37 cellular contexts compared by ENCODE assay signal in the genomic region with DNA sequence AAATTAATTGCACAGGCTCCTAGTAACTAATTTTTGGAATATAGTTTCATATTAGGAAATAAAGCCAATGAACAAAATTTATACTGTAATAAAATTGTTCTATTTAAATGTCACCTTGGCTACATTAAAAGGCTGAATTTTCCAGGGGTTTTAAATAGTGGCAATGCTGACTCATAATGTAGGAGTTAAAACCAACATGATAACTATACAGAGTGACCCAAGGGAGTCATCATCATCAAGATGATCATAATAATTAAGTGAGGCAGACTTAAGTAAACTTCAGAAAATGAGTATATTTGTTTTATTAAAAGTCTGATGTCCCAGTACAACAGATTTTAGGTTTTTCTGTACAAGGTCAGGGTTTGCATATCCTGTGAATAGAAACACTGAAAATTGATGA.
"Had no signal": no experiment of that assay in that cellular context is flagged by ENCODE, and none has a peak within 500 bp of the region (broad histone marks: within the 10 kb centered on the region; RNA-seq: fewer than 3 reads in every experiment).

No MANE protein-coding gene starts in this region.

- H3K36me3 ChIP-seq: WERI-Rb-1 had no signal

- FAIRE-seq: bronchial epithelial cell, RCC 7860 had no signal

- H3K4me2 ChIP-seq: PC-9 had no signal

- DNase-seq: activated CD4-positive, alpha-beta memory T cell treated with anti-CD3 and anti-CD28 coated beads, Interleukin-2, amount 10 ng/mL, durations not matched to agents 7 days and 5 days; activated CD4-positive, alpha-beta T cell treated with anti-CD3 and anti-CD28 coated beads for 1 hour; activated CD4-positive, alpha-beta T cell treated with anti-CD3 and anti-CD28 coated beads for 48 hours; activated CD4-positive, CD25-positive, alpha-beta regulatory T cell; activated CD8-positive, alpha-beta memory T cell treated with anti-CD3 and anti-CD28 coated beads for 24 hours; activated CD8-positive, alpha-beta memory T cell treated with anti-CD3 and anti-CD28 coated beads, Interleukin-2, amount 10 ng/mL, durations not matched to agents 7 days and 5 days; activated CD8-positive, alpha-beta memory T cell treated with anti-CD3 and anti-CD28 coated beads, Interleukin-2, amount 50 U/mL, for 48 hours; activated effector memory CD4-positive, alpha-beta T cell treated with Interleukin-2 at 50 U/mL for 16 hours; activated naive CD4-positive, alpha-beta T cell treated with anti-CD3 and anti-CD28 coated beads, Interleukin-2, amount 10 ng/mL, durations not matched to agents 7 days and 5 days; activated naive CD8-positive, alpha-beta T cell treated with anti-CD3 and anti-CD28 coated beads, Interleukin-2, amount 50 U/mL, for 24 hours; activated T-cell treated with anti-CD3 and anti-CD28 coated beads, Interleukin-2, amount 50 U/mL, for 48 hours; anterior cingulate cortex; caudate nucleus; Karpas-422; KBM-7; MM.1S; NCI-H1092 treated with DMSO at 0.1 percent for 48 hours; NCI-H1417; NCI-H146; NCI-H187 treated with DMSO at 0.1 percent for 48 hours; NCI-H2081; NCI-H2171 treated with DMSO at 0.1 percent for 48 hours; NCI-H2227 treated with DMSO at 0.1 percent for 48 hours; NCI-H446; NCI-H510A treated with DMSO at 0.1 percent for 48 hours; NCI-H526 treated with DMSO at 0.1 percent for 48 hours; NCI-H82; NK-92 treated with Interleukin-12 subunit alpha and Interleukin-12 subunit beta, amount 100 ng/mL, for 24 hours; PC-9; SIG-M5; T-helper 1 cell; T-helper 2 cell; T-helper 9 cell; WERI-Rb-1 had no signal

- H3K27ac ChIP-seq: PC-9, RWPE1, WERI-Rb-1 had no signal

- H3K4me3 ChIP-seq: PC-9 had no signal
